Comparison of ENCODE assay signal across 1 cellular context in the genomic region with DNA sequence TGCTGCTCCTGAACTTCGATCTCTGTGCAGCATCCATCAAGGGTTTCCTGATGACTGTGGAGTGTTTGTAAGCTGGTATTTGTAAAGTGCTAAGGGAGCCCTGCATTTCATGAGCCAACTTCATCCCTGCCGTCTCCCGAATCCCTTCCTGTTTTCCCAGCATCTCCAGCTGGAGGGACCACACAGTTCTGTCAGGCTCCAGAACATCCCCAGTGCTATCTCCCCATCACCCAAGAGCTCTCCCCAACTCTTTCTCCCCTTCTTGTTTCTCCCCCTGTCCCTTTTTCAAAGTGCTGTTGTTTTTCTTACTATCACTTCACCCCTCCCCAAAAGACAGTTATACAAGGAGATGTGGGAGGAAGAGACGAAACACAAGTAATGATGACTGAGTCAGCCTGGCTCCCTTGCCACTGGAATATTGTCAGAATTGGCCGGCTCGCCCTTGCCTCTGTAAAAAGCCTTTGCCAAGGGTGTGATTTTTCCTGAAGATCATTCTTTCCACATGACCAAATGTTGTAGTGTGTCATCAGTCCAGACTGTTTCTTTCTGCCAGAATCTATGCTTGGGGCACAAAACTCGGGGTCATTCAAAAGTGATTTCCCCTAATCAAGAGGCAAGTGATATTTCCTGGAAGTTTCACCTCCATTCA.
TF ChIP-seq lines count a peak whose summit lies in the region.

No MANE protein-coding gene starts in this region.

TF ChIP-seq in IMR-90, 13 proteins besides CTCF, POLR2A, EP300 and RAD21:
- TF ChIP-seq FOS (IDR thresholded peaks at IDR 0.05; ENCODE audit: low read depth, low read length) (peak; percentile 46), MXI1 (IDR thresholded peaks at IDR 0.05; ENCODE audit: borderline replicate concordance, low read depth, low read length) (no peak), RCOR1 (IDR thresholded peaks at IDR 0.05; ENCODE audit: insufficient replicate concordance, low read length) (no peak), MAFK (IDR thresholded peaks at IDR 0.05; ENCODE audit: low read depth, low read length) (0 out of 2 replicates have a peak, but pooled peaks have one; percentile 10), RFX5 (IDR thresholded peaks at IDR 0.05; ENCODE audit: low read depth, low read length) (peak; percentile 70; the same call in 1 of the 2 replicates), NFE2L2 (IDR thresholded peaks at IDR 0.05; ENCODE audit: low read depth, low read length) (0 out of 2 replicates have a peak, but pooled peaks have one; percentile 9), CEBPB (IDR thresholded peaks at IDR 0.05; ENCODE audit: low read depth, low read length) (0 out of 2 replicates have a peak, but pooled peaks have one; percentile 22), MAZ (IDR thresholded peaks at IDR 0.05; ENCODE audit: borderline replicate concordance, low read depth, low read length) (no peak)
- TF ChIP-seq, protein P1, sequence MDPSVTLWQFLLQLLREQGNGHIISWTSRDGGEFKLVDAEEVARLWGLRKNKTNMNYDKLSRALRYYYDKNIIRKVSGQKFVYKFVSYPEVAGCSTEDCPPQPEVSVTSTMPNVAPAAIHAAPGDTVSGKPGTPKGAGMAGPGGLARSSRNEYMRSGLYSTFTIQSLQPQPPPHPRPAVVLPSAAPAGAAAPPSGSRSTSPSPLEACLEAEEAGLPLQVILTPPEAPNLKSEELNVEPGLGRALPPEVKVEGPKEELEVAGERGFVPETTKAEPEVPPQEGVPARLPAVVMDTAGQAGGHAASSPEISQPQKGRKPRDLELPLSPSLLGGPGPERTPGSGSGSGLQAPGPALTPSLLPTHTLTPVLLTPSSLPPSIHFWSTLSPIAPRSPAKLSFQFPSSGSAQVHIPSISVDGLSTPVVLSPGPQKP (IDR thresholded peaks at IDR 0.05; ENCODE audit: borderline replicate concordance, low read depth, low read length) = no peak
- TF ChIP-seq, protein P2, sequence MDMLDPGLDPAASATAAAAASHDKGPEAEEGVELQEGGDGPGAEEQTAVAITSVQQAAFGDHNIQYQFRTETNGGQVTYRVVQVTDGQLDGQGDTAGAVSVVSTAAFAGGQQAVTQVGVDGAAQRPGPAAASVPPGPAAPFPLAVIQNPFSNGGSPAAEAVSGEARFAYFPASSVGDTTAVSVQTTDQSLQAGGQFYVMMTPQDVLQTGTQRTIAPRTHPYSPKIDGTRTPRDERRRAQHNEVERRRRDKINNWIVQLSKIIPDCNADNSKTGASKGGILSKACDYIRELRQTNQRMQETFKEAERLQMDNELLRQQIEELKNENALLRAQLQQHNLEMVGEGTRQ (IDR thresholded peaks at IDR 0.05; ENCODE audit: low read depth, low read length) = peak; percentile 26; the same call in 1 of the 2 replicates
TF ChIP-seq in IMR-90: peak in this region for 6.
